17 cellular contexts compared by ENCODE assay signal in the genomic region with DNA sequence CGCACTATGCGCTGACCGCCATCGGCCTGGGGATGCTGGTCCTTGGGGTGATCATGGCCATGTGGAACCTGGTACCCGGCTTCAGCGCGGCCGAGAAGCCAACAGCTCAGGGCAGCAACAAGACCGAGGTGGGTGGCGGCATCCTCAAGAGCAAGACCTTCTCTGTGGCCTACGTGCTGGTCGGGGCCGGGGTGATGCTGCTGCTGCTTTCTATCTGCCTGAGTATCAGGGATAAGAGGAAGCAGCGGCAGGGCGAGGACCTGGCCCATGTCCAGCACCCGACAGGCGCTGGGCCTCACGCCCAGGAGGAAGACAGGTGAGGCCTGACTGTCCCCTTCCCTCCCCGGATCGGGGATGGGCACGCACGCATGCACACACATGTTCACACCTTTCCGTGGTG. TPM values are rescaled to one million over a fixed set of nuclear protein-coding genes. Genes with fewer than 3 reads are reported as not detected.
DNase-seq lines count a peak whose midpoint lies in the region; ATAC-seq, FAIRE-seq and TF ChIP-seq lines count a peak whose summit lies in the region.
"Had no signal": no experiment of that assay in that cellular context is flagged by ENCODE, and none has a peak within 500 bp of the region (broad histone marks: within the 10 kb centered on the region; RNA-seq: fewer than 3 reads in every experiment).

No MANE protein-coding gene starts in this region.

- H3K9ac ChIP-seq in kidney (ENCODE audit: low read length in 2 of 2) (no peak overlapping the region), parathyroid adenoma (no peak overlapping the region)
- H3K9ac ChIP-seq: KMS-11 had no signal

- peaks cover 4 to 21% of the 10 kb centered on the region in 2 donors for H3K36me3 ChIP-seq in kidney (ENCODE audit: control insufficient read depth in 1 of 2, insufficient read depth in 2 of 2, low read length in 2 of 2)
- H3K36me3 ChIP-seq in parathyroid adenoma (ENCODE audit: control insufficient read depth, insufficient read depth, low read length) = no peaks in the 10 kb centered on the region
- peaks cover 5% of the 10 kb centered on the region for H3K36me3 ChIP-seq in upper lobe of right lung

- no peak overlapping the region for H2AFZ ChIP-seq in parathyroid adenoma

- peak; percentile 43 for DNase-seq in activated effector memory CD4-positive, alpha-beta T cell treated with anti-CD3 and anti-CD28 coated beads, Interleukin-2, amount 50 U/mL, for 16 hours
- no peak for DNase-seq in activated effector memory CD4-positive, alpha-beta T cell treated with Interleukin-2 at 50 U/mL for 16 hours
- DNase-seq in kidney (peak; percentile 81), upper lobe of right lung (peak; percentile 61), anterior cingulate cortex (lab: John Stamatoyannopoulos, UW) (no peak), urothelium cell line (ENCODE audit: low spot score) (no peak), SKM-1 (lab: John Stamatoyannopoulos, UW; ENCODE audit: unreplicated experiment) (no peak)
- DNase-seq: activated CD4-positive, alpha-beta T cell treated with anti-CD3 and anti-CD28 coated beads for 48 hours; activated T-cell treated with anti-CD3 and anti-CD28 coated beads, Interleukin-2, amount 50 U/mL, for 1 hour; DMS53; NCI-H1105; NCI-H2171; SHP77 had no signal

- TF ChIP-seq CTCF in kidney (IDR thresholded peaks at IDR 0.05; ENCODE audit: borderline replicate concordance, extremely low read depth, insufficient read depth) (no peak), parathyroid adenoma (IDR thresholded peaks at IDR 0.05) (no peak), upper lobe of right lung (IDR thresholded peaks at IDR 0.05) (no peak)

- H3K4me1 ChIP-seq in kidney (ENCODE audit: control insufficient read depth in 1 of 2, insufficient read depth in 1 of 2, low read depth in 1 of 2, low read length in 2 of 2) (peaks cover 29 to 30% of the 10 kb centered on the region in 2 donors), parathyroid adenoma (no peaks in the 10 kb centered on the region), upper lobe of right lung (peaks cover 35% of the 10 kb centered on the region)

- H3K27ac ChIP-seq in kidney (ENCODE audit: low read depth in 2 of 2, low read length in 2 of 2) (peak overlapping the region; percentile 63), parathyroid adenoma (peak overlapping the region; percentile 15), upper lobe of right lung (peak overlapping the region; percentile 48)
- H3K27ac ChIP-seq: C4-2B, KMS-11 had no signal

- H3K9me3 ChIP-seq in kidney (ENCODE audit: control insufficient read depth in 1 of 2, low read length in 2 of 2) = no peaks in the 10 kb centered on the region
- no peaks in the 10 kb centered on the region for H3K9me3 ChIP-seq in parathyroid adenoma (ENCODE audit: control insufficient read depth, low read length)
- H3K9me3 ChIP-seq in upper lobe of right lung = no peaks in the 10 kb centered on the region

- no peak overlapping the region for H3K4me3 ChIP-seq in kidney (ENCODE audit: low read length in 2 of 2)
- H3K4me3 ChIP-seq in parathyroid adenoma (ENCODE audit: low read depth, low read length) = no peak overlapping the region
- no peak overlapping the region for H3K4me3 ChIP-seq in upper lobe of right lung

- intact Hi-C loops in kidney (cut with DNase I) (no loop called here), upper lobe of right lung (cut with DNase I) (no loop called here)

- H3K27me3 ChIP-seq in parathyroid adenoma (ENCODE audit: control insufficient read depth, insufficient read depth, low read length) (no peaks in the 10 kb centered on the region), upper lobe of right lung (no peaks in the 10 kb centered on the region)

- no peak overlapping the region for H3K4me2 ChIP-seq in parathyroid adenoma (ENCODE audit: low read length)
- H3K4me2 ChIP-seq: KMS-11 had no signal

- no peaks in the 10 kb centered on the region for H3K79me2 ChIP-seq in parathyroid adenoma

- ATAC-seq in upper lobe of right lung = no peak

- FAIRE-seq in kidney (lab: Jason Lieb, UNC) (no peak), urothelium cell line (lab: Jason Lieb, UNC) (no peak)
- FAIRE-seq: frontal cortex had no signal

RNA-seq across cellular contexts. Expression of a gene that starts 31.9 kb away (rescaled TPM):
- total RNA-seq in kidney (4.2 TPM), upper lobe of right lung (2.4 TPM)
- polyA plus RNA-seq in kidney (ENCODE audit: insufficient read depth, low read depth, low replicate concordance) = 0.84 TPM

Comparison
In these comparisons a context has a peak if more than half of its experiments do, and no peak if none do; other contexts are left out.
1. DNase-seq: peak in activated effector memory CD4-positive, alpha-beta T cell treated with anti-CD3 and anti-CD28 coated beads, Interleukin-2, amount 50 U/mL, for 16 hours (single experiment), kidney (single experiment) and upper lobe of right lung (single experiment); none in activated effector memory CD4-positive, alpha-beta T cell treated with Interleukin-2 at 50 U/mL for 16 hours (single experiment), anterior cingulate cortex (0 of 58), urothelium cell line (single experiment) and SKM-1 (single experiment).
2. Peak in every context shown above with its lines, with median percentiles within 50 percentile points of each other: H3K27ac ChIP-seq.